Comparison of ENCODE assay signal across 21 cellular contexts in genomic region chr12:132114667-132115066, GRCh38. TPM values are rescaled to one million over a fixed set of nuclear protein-coding genes. Genes with fewer than 3 reads are reported as not detected.
DNase-seq lines count a peak whose midpoint lies in the region; ATAC-seq and TF ChIP-seq lines count a peak whose summit lies in the region.
"Had no signal": no experiment of that assay in that cellular context is flagged by ENCODE, and none has a peak within 500 bp of the region (broad histone marks: within the 10 kb centered on the region; RNA-seq: fewer than 3 reads in every experiment).

No MANE protein-coding gene starts in this region.

- 93 to 95% methylated on average over 4 to 6 of the region's 6 CpGs for WGBS in endodermal cell (ENCODE audit: insufficient coverage in 1 of 2, insufficient read length in 1 of 2), 2 experiments
- WGBS in sigmoid colon, 2 donors, result 95 to 96% methylated on average over 6 of the region's 6 CpGs

- TF ChIP-seq POLR2A in sigmoid colon (IDR thresholded peaks at IDR 0.05), result no peak

- H3K9ac ChIP-seq in endodermal cell (ENCODE audit: extremely low read depth, low read length, poor library complexity, severe bottlenecking), result no peak overlapping the region

- no peak for ATAC-seq in activated CD8-positive, alpha-beta memory T cell treated with anti-CD3 and anti-CD28 coated beads, Interleukin-2, amount 10 ng/mL, durations not matched to agents 7 days and 5 days
- ATAC-seq in T-helper 17 cell (no peak), HG02763 (IDR thresholded peaks at IDR 0.05; ENCODE audit: unreplicated experiment) (no peak), HG03095 (IDR thresholded peaks at IDR 0.05; ENCODE audit: unreplicated experiment) (no peak)
- ATAC-seq: A549; CD8-positive, alpha-beta T cell; GM23338 had no signal

- H3K27me3 Mint-ChIP-seq in activated CD8-positive, alpha-beta memory T cell treated with anti-CD3 and anti-CD28 coated beads, Interleukin-2, amount 10 ng/mL, durations not matched to agents 7 days and 5 days, result no peaks in the 10 kb centered on the region
- H3K27me3 Mint-ChIP-seq in T-helper 17 cell (no peaks in the 10 kb centered on the region), endodermal cell (ENCODE audit: insufficient read depth) (no peaks in the 10 kb centered on the region)

- H3K4me3 Mint-ChIP-seq in activated CD8-positive, alpha-beta memory T cell treated with anti-CD3 and anti-CD28 coated beads, Interleukin-2, amount 10 ng/mL, durations not matched to agents 7 days and 5 days, result no peak overlapping the region
- H3K4me3 Mint-ChIP-seq in T-helper 17 cell (no peak overlapping the region), endodermal cell (no peak overlapping the region)
- H3K4me3 Mint-ChIP-seq: CD8-positive, alpha-beta T cell; GM23338 had no signal

- DNase-seq in activated CD8-positive, alpha-beta memory T cell treated with anti-CD3 and anti-CD28 coated beads, Interleukin-2, amount 50 U/mL, for 48 hours, result peak; percentile 39
- no peak for DNase-seq in activated CD8-positive, alpha-beta memory T cell treated with anti-CD3 and anti-CD28 coated beads, Interleukin-2, amount 10 ng/mL, durations not matched to agents 7 days and 5 days
- DNase-seq in T-helper 17 cell, result no peak
- DNase-seq in endodermal cell, result peak; percentile 24
- peak; percentile 33 for DNase-seq in sigmoid colon
- no peak for DNase-seq in HCEC 1CT
- DNase-seq: AML-193; Calu3; CD8-positive, alpha-beta T cell; DMS 273 treated with DMSO at 0.1 percent for 48 hours; DMS53; DND-41; EL; H7; KBM-7 had no signal

- H3K4me1 Mint-ChIP-seq in activated CD8-positive, alpha-beta memory T cell treated with anti-CD3 and anti-CD28 coated beads, Interleukin-2, amount 10 ng/mL, durations not matched to agents 7 days and 5 days, result peaks cover 8% of the 10 kb centered on the region
- H3K4me1 Mint-ChIP-seq in T-helper 17 cell (no peaks in the 10 kb centered on the region), endodermal cell (no peaks in the 10 kb centered on the region)
- H3K4me1 Mint-ChIP-seq: GM23338 had no signal

- H3K27ac ChIP-seq in endodermal cell (ENCODE audit: low read depth, low read length), result no peak overlapping the region
- H3K27ac ChIP-seq in sigmoid colon, result no peak overlapping the region
- H3K27ac ChIP-seq: 22Rv1, A549, HL-60 had no signal

- H3K36me3 Mint-ChIP-seq in activated CD8-positive, alpha-beta memory T cell treated with anti-CD3 and anti-CD28 coated beads, Interleukin-2, amount 10 ng/mL, durations not matched to agents 7 days and 5 days, result peaks cover 13% of the 10 kb centered on the region
- peaks cover 4% of the 10 kb centered on the region for H3K36me3 Mint-ChIP-seq in T-helper 17 cell (ENCODE audit: low read depth)
- peaks cover 64% of the 10 kb centered on the region for H3K36me3 Mint-ChIP-seq in endodermal cell (ENCODE audit: low read depth)

- no peaks in the 10 kb centered on the region for H3K4me1 ChIP-seq in endodermal cell (ENCODE audit: control insufficient read depth, insufficient read depth, low read length)
- peaks cover 0 to 8% (median 0%) of the 10 kb centered on the region in 4 donors for H3K4me1 ChIP-seq in sigmoid colon
- H3K4me1 ChIP-seq: A549 had no signal

- peaks cover 44% of the 10 kb centered on the region for H3K36me3 ChIP-seq in endodermal cell (ENCODE audit: control insufficient read depth, insufficient read depth, low read length)
- H3K36me3 ChIP-seq in sigmoid colon, result peaks cover 15 to 82% (median 33%) of the 10 kb centered on the region in 4 donors

- no peak overlapping the region for H3K27ac Mint-ChIP-seq in activated CD8-positive, alpha-beta memory T cell treated with anti-CD3 and anti-CD28 coated beads, Interleukin-2, amount 10 ng/mL, durations not matched to agents 7 days and 5 days
- H3K27ac Mint-ChIP-seq in T-helper 17 cell, result peak overlapping the region; percentile 73
- no peak overlapping the region for H3K27ac Mint-ChIP-seq in endodermal cell
- H3K27ac Mint-ChIP-seq: CD8-positive, alpha-beta T cell; GM23338 had no signal

- no peaks in the 10 kb centered on the region for H3K9me3 ChIP-seq in T-helper 17 cell (ENCODE audit: control insufficient read depth, low read length, poor library complexity, severe bottlenecking)
- H3K9me3 ChIP-seq in endodermal cell (ENCODE audit: control insufficient read depth, low read length), result no peaks in the 10 kb centered on the region
- no peaks in the 10 kb centered on the region for H3K9me3 ChIP-seq in sigmoid colon
- H3K9me3 ChIP-seq: A549 had no signal

- intact Hi-C loops in sigmoid colon (cut with DNase I), result no loop called here

- H3K9me3 Mint-ChIP-seq in activated CD8-positive, alpha-beta memory T cell treated with anti-CD3 and anti-CD28 coated beads, Interleukin-2, amount 10 ng/mL, durations not matched to agents 7 days and 5 days (ENCODE audit: low read depth), result no peaks in the 10 kb centered on the region
- H3K9me3 Mint-ChIP-seq in endodermal cell, result no peaks in the 10 kb centered on the region
- H3K9me3 Mint-ChIP-seq: CD8-positive, alpha-beta T cell; GM23338 had no signal

- H3K27me3 ChIP-seq in endodermal cell (ENCODE audit: control insufficient read depth, insufficient read depth, low read length, poor library complexity, severe bottlenecking) (no peaks in the 10 kb centered on the region), sigmoid colon (no peaks in the 10 kb centered on the region)

- CTCF ChIA-PET in activated CD8-positive, alpha-beta memory T cell treated with anti-CD3 and anti-CD28 coated beads, Interleukin-2, amount 10 ng/mL, durations not matched to agents 7 days and 5 days (lab: Charles Lee), result no interaction called here

- TF ChIP-seq EP300 in sigmoid colon (IDR thresholded peaks at IDR 0.05), result no peak

- H3K4me3 ChIP-seq in endodermal cell (ENCODE audit: low read length) (no peak overlapping the region), sigmoid colon (no peak overlapping the region)
- H3K4me3 ChIP-seq: A549, GM23338 had no signal

- TF ChIP-seq CTCF in endodermal cell (conservative IDR thresholded peaks at IDR 0.05) (no peak), sigmoid colon (IDR thresholded peaks at IDR 0.05) (no peak)

RNA-seq across cellular contexts. Expression of gene DDX51, which starts 29.5 kb away (rescaled TPM):
- 10 to 100 TPM; 24.4 to 30.5 TPM for total RNA-seq in activated CD8-positive, alpha-beta memory T cell treated with anti-CD3 and anti-CD28 coated beads, Interleukin-2, amount 10 ng/mL, durations not matched to agents 7 days and 5 days
- total RNA-seq in T-helper 17 cell (10 to 100 TPM; 38.2 to 40.9 TPM), endodermal cell (10 to 100 TPM; 31.5 to 33.8 TPM), sigmoid colon (10 to 100 TPM in 1 of 4 donors, 1 to 10 TPM in 3; 6.8 to 13.7 (median 8.5) TPM)
- 16.9 TPM for polyA plus RNA-seq in endodermal cell (2013, experiment 1 of 2)
- 13.9 TPM for polyA plus RNA-seq in endodermal cell (2013, experiment 2 of 2)
- 10 to 100 TPM in 1 of 3 donors, 1 to 10 TPM in 2; 3.9 to 22.4 (median 4.8) TPM for polyA plus RNA-seq in sigmoid colon

RNA-seq across cellular contexts. Expression of gene NOC4L, which starts 29.6 kb away (rescaled TPM):
- total RNA-seq in activated CD8-positive, alpha-beta memory T cell treated with anti-CD3 and anti-CD28 coated beads, Interleukin-2, amount 10 ng/mL, durations not matched to agents 7 days and 5 days, result 10 to 100 TPM; 38.0 to 42.9 TPM
- total RNA-seq in T-helper 17 cell (10 to 100 TPM; 20.7 to 21.6 TPM), endodermal cell (10 to 100 TPM; 22.7 to 32.7 TPM), sigmoid colon (1 to 10 TPM; 5.4 to 9.4 (median 7.5) TPM)
- polyA plus RNA-seq in endodermal cell (2013, experiment 1 of 2), result 25.4 TPM
- 23.8 TPM for polyA plus RNA-seq in endodermal cell (2013, experiment 2 of 2)
- 10 to 100 TPM; 11.4 to 34.9 (median 13.2) TPM for polyA plus RNA-seq in sigmoid colon

Comparison
In these comparisons a context has a peak if more than half of its experiments do, and no peak if none do; other contexts are left out.
1. DNase-seq: peak in activated CD8-positive, alpha-beta memory T cell treated with anti-CD3 and anti-CD28 coated beads, Interleukin-2, amount 50 U/mL, for 48 hours (single experiment), endodermal cell (single experiment) and sigmoid colon (single experiment); none in activated CD8-positive, alpha-beta memory T cell treated with anti-CD3 and anti-CD28 coated beads, Interleukin-2, amount 10 ng/mL, durations not matched to agents 7 days and 5 days (single experiment), T-helper 17 cell (0 of 3) and HCEC 1CT (single experiment).